ENCODE assay signal across 16 cellular contexts in genomic region chr5:174734571-174735497, GRCh38. TPM values are rescaled to one million over a fixed set of nuclear protein-coding genes. Genes with fewer than 3 reads are reported as not detected.
DNase-seq lines count a peak whose midpoint lies in the region; ATAC-seq, FAIRE-seq and TF ChIP-seq lines count a peak whose summit lies in the region.
"Had no signal": no experiment of that assay in that cellular context is flagged by ENCODE, and none has a peak within 500 bp of the region (broad histone marks: within the 10 kb centered on the region; RNA-seq: fewer than 3 reads in every experiment).

No MANE protein-coding gene starts in this region.

- no peak overlapping the region for H3K27ac ChIP-seq in HepG2 (ENCODE audit: extremely low read length, insufficient read depth, low read length)
- no peak overlapping the region for H3K27ac ChIP-seq in right lobe of liver
- H3K27ac ChIP-seq in tibial artery: no peak overlapping the region
- H3K27ac ChIP-seq: transverse colon had no signal

- H3K36me3 ChIP-seq in HepG2 (replicated peaks in 1 of 2; ENCODE audit: control insufficient read depth in 1 of 2, insufficient read depth in 2 of 2, low read length in 2 of 2) (no peaks in the 10 kb centered on the region), right lobe of liver (no peaks in the 10 kb centered on the region), mucosa of stomach (ENCODE audit: control insufficient read depth, insufficient read depth, low read length) (no peaks in the 10 kb centered on the region), tibial artery (peaks cover 0 to 4% (median 0%) of the 10 kb centered on the region in 3 donors)
- H3K36me3 ChIP-seq: transverse colon had no signal

- no peaks in the 10 kb centered on the region for H4K20me1 ChIP-seq in HepG2 (ENCODE audit: insufficient read depth, low read length)

- CTCF ChIA-PET in HepG2 (lab: Yijun Ruan, JAX; ENCODE audit: low intra/inter-chr PET ratio, low total read pairs): no interaction called here

- DNase-seq in HepG2 (ENCODE audit: low spot score) (no peak), right lobe of liver (no peak), chondrocyte (ENCODE audit: low spot score) (no peak), glomerular visceral epithelial cell (ENCODE audit: extremely low spot score) (no peak), tibial artery (no peak), NCI-H226 (no peak)
- DNase-seq in activated T-cell treated with anti-CD3 and anti-CD28 coated beads, Interleukin-2, amount 50 U/mL, for 24 hours: no peak
- DNase-seq: activated CD8-positive, alpha-beta T cell treated with anti-CD3 and anti-CD28 coated beads, Interleukin-2, amount 10 ng/mL, durations not matched to agents 7 days and 5 days; activated naive CD4-positive, alpha-beta T cell; head of caudate nucleus; KG1; NCI-H146; NCI-H510A treated with DMSO at 0.1 percent for 48 hours; stimulated activated CD4-positive, alpha-beta T cell treated with anti-CD3 and anti-CD28 coated beads, Interleukin-15, amount 100 ng/mL, for 24 hours; transverse colon had no signal

- no TSS peak for BruUV-seq in HepG2 (replicated peaks; lab: Mats Ljungman, UMichigan)

- no peak for TF ChIP-seq RAD21 in HepG2 (CRISPR knock-in tag; IDR thresholded peaks at IDR 0.05)

- in situ Hi-C loops in HepG2 (cut with HindIII; ENCODE audit: extremely low pct_ligation_motif_present, low pct_unique_long_range_greater_than_20kb): loop anchor here (5.0 to 10.0 kb wide), 3 partner anchors 160 to 410 kb away; no protein-coding TSS in a partner anchor

- TF ChIP-seq CTCF in HepG2 (CRISPR knock-in tag; IDR thresholded peaks at IDR 0.05) (no peak), right lobe of liver (IDR thresholded peaks at IDR 0.05) (no peak), chondrocyte (IDR thresholded peaks at IDR 0.05) (no peak), tibial artery (IDR thresholded peaks at IDR 0.05) (no peak)

- no peak for TF ChIP-seq POLR2A in HepG2 (IDR thresholded peaks at IDR 0.05; ENCODE audit: insufficient read depth in 1 of 2, low read depth in 2 of 2, low read length in 2 of 2)
- no peak for TF ChIP-seq POLR2A in right lobe of liver (IDR thresholded peaks at IDR 0.05)

- no peak for FAIRE-seq in HepG2 (lab: Jason Lieb, UNC)

- no peaks in the 10 kb centered on the region for H3K9me3 Mint-ChIP-seq in chondrocyte (ENCODE audit: low read depth)
- no peaks in the 10 kb centered on the region for H3K9me3 Mint-ChIP-seq in activated T-cell treated with anti-CD3 and anti-CD28 coated beads, Interleukin-2, amount 50 U/mL, for 24 hours

- no peak for TF ChIP-seq EP300 in HepG2 (IDR thresholded peaks at IDR 0.05; ENCODE audit: low read depth in 2 of 2, low read length in 2 of 2)
- no peak for TF ChIP-seq EP300 in HepG2 (CRISPR knock-in tag; IDR thresholded peaks at IDR 0.05; ENCODE audit: borderline replicate concordance)

- H3K4me3 Mint-ChIP-seq in chondrocyte (ENCODE audit: unreplicated experiment): peak overlapping the region; percentile 57
- no peak overlapping the region for H3K4me3 Mint-ChIP-seq in activated T-cell treated with anti-CD3 and anti-CD28 coated beads, Interleukin-2, amount 50 U/mL, for 24 hours
- H3K4me3 Mint-ChIP-seq: activated CD8-positive, alpha-beta T cell treated with anti-CD3 and anti-CD28 coated beads, Interleukin-2, amount 10 ng/mL, durations not matched to agents 7 days and 5 days had no signal

- no peak overlapping the region for H2AFZ ChIP-seq in HepG2 (ENCODE audit: low read length)

- H3K4me3 ChIP-seq in HepG2 (replicated peaks in 1 of 3; ENCODE audit: insufficient read depth in 1 of 3, low read depth in 2 of 3, low read length in 3 of 3) (no peak overlapping the region), right lobe of liver (no peak overlapping the region), mucosa of stomach (ENCODE audit: low read length) (peak overlapping the region; percentile 5), tibial artery (no peak overlapping the region)
- H3K4me3 ChIP-seq: transverse colon had no signal

- H3K27me3 ChIP-seq in HepG2 (ENCODE audit: control insufficient read depth in 1 of 2, insufficient read depth in 2 of 2, low read length in 2 of 2) (peaks cover 4 to 51% of the 10 kb centered on the region in 2 experiments), right lobe of liver (peaks cover 11 to 21% of the 10 kb centered on the region in 2 donors), mucosa of stomach (ENCODE audit: control insufficient read depth, insufficient read depth, low read length) (peaks cover 51% of the 10 kb centered on the region), tibial artery (peaks cover 0 to 56% of the 10 kb centered on the region in 2 donors)

- H3K9ac ChIP-seq in HepG2 (ENCODE audit: insufficient read depth, low read depth, low read length): no peak overlapping the region
- no peak overlapping the region for H3K9ac ChIP-seq in mucosa of stomach (ENCODE audit: low read length)

- H3K79me2 ChIP-seq in HepG2 (ENCODE audit: insufficient read depth, low read length): no peaks in the 10 kb centered on the region

- H3K27me3 Mint-ChIP-seq in chondrocyte (ENCODE audit: low read depth): peaks cover 59% of the 10 kb centered on the region
- H3K27me3 Mint-ChIP-seq in activated T-cell treated with anti-CD3 and anti-CD28 coated beads, Interleukin-2, amount 50 U/mL, for 24 hours: peaks cover 86% of the 10 kb centered on the region

- H3K4me1 Mint-ChIP-seq in chondrocyte (ENCODE audit: low read depth): peaks cover 36% of the 10 kb centered on the region
- H3K4me1 Mint-ChIP-seq in activated T-cell treated with anti-CD3 and anti-CD28 coated beads, Interleukin-2, amount 50 U/mL, for 24 hours (ENCODE audit: low read depth): peaks cover 4% of the 10 kb centered on the region

- ATAC-seq in HepG2 (no peak), right lobe of liver (no peak)
- ATAC-seq: activated CD8-positive, alpha-beta T cell treated with anti-CD3 and anti-CD28 coated beads, Interleukin-2, amount 10 ng/mL, durations not matched to agents 7 days and 5 days had no signal

- 36% methylated on average over 19 of the region's 22 CpGs for WGBS in HepG2 (ENCODE audit: low lambda C conversion rate)
- WGBS in right lobe of liver (ENCODE audit: insufficient coverage, low coverage, low lambda C conversion rate, missing lambda C conversion rate): 5% methylated on average over 16 of the region's 22 CpGs

- H3K4me2 ChIP-seq in HepG2 (ENCODE audit: low read depth, low read length): no peak overlapping the region

- H3K4me1 ChIP-seq in HepG2 (ENCODE audit: insufficient read depth, low read length) (no peaks in the 10 kb centered on the region), right lobe of liver (no peaks in the 10 kb centered on the region), mucosa of stomach (ENCODE audit: control insufficient read depth, insufficient read depth, low read length) (peaks cover 13% of the 10 kb centered on the region), tibial artery (peaks cover 0 to 10% (median 5%) of the 10 kb centered on the region in 4 donors)

- H3K36me3 Mint-ChIP-seq in chondrocyte (ENCODE audit: low read depth): peaks cover 2% of the 10 kb centered on the region
- H3K36me3 Mint-ChIP-seq in activated T-cell treated with anti-CD3 and anti-CD28 coated beads, Interleukin-2, amount 50 U/mL, for 24 hours (ENCODE audit: low read depth): no peaks in the 10 kb centered on the region

- H3K27ac Mint-ChIP-seq in chondrocyte (ENCODE audit: unreplicated experiment): no peak overlapping the region
- no peak overlapping the region for H3K27ac Mint-ChIP-seq in activated T-cell treated with anti-CD3 and anti-CD28 coated beads, Interleukin-2, amount 50 U/mL, for 24 hours
- H3K27ac Mint-ChIP-seq: activated CD8-positive, alpha-beta T cell treated with anti-CD3 and anti-CD28 coated beads, Interleukin-2, amount 10 ng/mL, durations not matched to agents 7 days and 5 days had no signal

- intact Hi-C loops in HepG2 (cut with micrococcal nuclease; ENCODE audit: unreplicated experiment): no loop called here
- intact Hi-C loops in right lobe of liver (cut with DNase I): no loop called here
- intact Hi-C loops in tibial artery (cut with DNase I; ENCODE audit: low total_unique reads): loop anchor here (5.0 kb wide), 1 partner anchor 318 kb away; no protein-coding TSS in a partner anchor

- POLR2A ChIA-PET in HepG2 (lab: Yijun Ruan, JAX): no interaction called here

- H3K9me3 ChIP-seq in HepG2 (ENCODE audit: low read length) (no peaks in the 10 kb centered on the region), right lobe of liver (no peaks in the 10 kb centered on the region), mucosa of stomach (ENCODE audit: control insufficient read depth, low read length) (no peaks in the 10 kb centered on the region), tibial artery (no peaks in the 10 kb centered on the region)
- H3K9me3 ChIP-seq: transverse colon had no signal

RNA-seq across cellular contexts. Expression of gene MSX2, which starts 10.5 kb away (rescaled TPM):
- total RNA-seq in HepG2 (2016; rRNA removed; fragmentation: Illumina TruSeq; extraction: Trizol): not detected in 2 replicates
- not detected in 2 replicates for total RNA-seq in HepG2 (2016; cell fraction: cytosol; rRNA removed; fragmentation: Illumina TruSeq; extraction: Trizol; ENCODE audit: low read depth)
- total RNA-seq in HepG2 (2016; cell fraction: insoluble cytoplasmic fraction; rRNA removed; fragmentation: Illumina TruSeq; extraction: Trizol): not detected in 2 replicates
- total RNA-seq in HepG2 (2016; cell fraction: membrane; rRNA removed; fragmentation: Illumina TruSeq; extraction: Trizol): not detected in 2 replicates
- not detected in 2 replicates for total RNA-seq in HepG2 (2016; cell fraction: nucleus; rRNA removed; fragmentation: Illumina TruSeq; extraction: Trizol)
- polyA plus RNA-seq in HepG2 (2011; rRNA removed): not detected in 2 replicates
- polyA plus RNA-seq in HepG2 (2011; cell fraction: cytosol; rRNA removed): not detected in 2 replicates
- polyA plus RNA-seq in HepG2 (2011; cell fraction: nucleus; rRNA removed): not detected in 2 replicates
- not detected in 2 replicates for polyA plus RNA-seq in HepG2 (2012)
- polyA plus RNA-seq in HepG2 (2016; cell fraction: cytosol; fragmentation: Illumina TruSeq; extraction: Trizol; ENCODE audit: low read depth): not detected in 2 replicates
- polyA plus RNA-seq in HepG2 (2016; cell fraction: insoluble cytoplasmic fraction; fragmentation: Illumina TruSeq; extraction: Trizol; ENCODE audit: low read depth): not detected in 2 replicates
- polyA plus RNA-seq in HepG2 (2016; cell fraction: membrane; fragmentation: Illumina TruSeq; extraction: Trizol; ENCODE audit: low read depth): not detected in 2 replicates
- not detected in 2 replicates for polyA plus RNA-seq in HepG2 (2016; cell fraction: nucleus; fragmentation: Illumina TruSeq; extraction: Trizol; ENCODE audit: insufficient read depth, low read depth)
- 2.3 TPM in 1 of 2 replicates, not detected in the other for polyA minus RNA-seq in HepG2 (2011; rRNA and poly(A)+ RNA removed; ENCODE audit: low replicate concordance)
- polyA minus RNA-seq in HepG2 (2011; cell fraction: cytosol; rRNA and poly(A)+ RNA removed): not detected in 2 replicates
- polyA minus RNA-seq in HepG2 (2011; cell fraction: nucleus; rRNA and poly(A)+ RNA removed): not detected in 2 replicates
- not detected for total RNA-seq in right lobe of liver
- total RNA-seq in chondrocyte: 2.2 to 25.5 TPM (median 2.3 TPM) in 3 replicates
- total RNA-seq: activated CD8-positive, alpha-beta T cell treated with anti-CD3 and anti-CD28 coated beads, Interleukin-2, amount 10 ng/mL, durations not matched to agents 7 days and 5 days had no signal
